In the genomic region with DNA sequence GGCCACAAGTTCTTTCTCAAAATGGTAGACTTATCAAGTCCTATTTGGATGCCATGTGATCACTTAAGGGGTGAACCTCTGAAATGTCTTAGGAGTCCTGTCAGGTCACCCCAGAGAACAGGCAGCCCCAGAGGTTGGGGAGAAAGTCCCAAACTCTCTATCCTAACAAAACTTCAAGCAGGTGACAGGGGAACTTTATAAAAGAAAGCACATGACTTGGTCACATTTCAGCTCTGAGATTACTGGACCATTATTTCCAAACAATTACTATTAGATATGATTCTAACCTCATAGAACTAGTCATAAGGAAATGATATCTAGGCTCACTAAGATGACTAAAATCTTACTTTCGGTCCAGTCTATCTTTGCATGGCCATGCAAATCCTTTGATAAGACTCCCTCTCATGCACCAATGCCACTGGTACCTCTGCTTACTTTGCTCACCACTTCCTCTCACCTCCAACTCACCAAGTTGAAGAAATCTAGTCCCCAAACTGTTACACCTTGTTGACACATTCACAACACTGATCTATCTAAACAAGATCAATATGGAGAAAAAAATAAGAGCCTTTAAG, we compare ENCODE assay signal across 17 cellular contexts.
A peak's percentile ranks its signal among the peaks of the same experiment; 100 is the strongest.
DNase-seq lines count a peak whose midpoint lies in the region; ATAC-seq and TF ChIP-seq lines count a peak whose summit lies in the region.
"Had no signal": no experiment of that assay in that cellular context is flagged by ENCODE, and none has a peak within 500 bp of the region (broad histone marks: within the 10 kb centered on the region; RNA-seq: fewer than 3 reads in every experiment).

No MANE protein-coding gene starts in this region.

- peaks cover 0 to 47% (median 3%) of the 10 kb centered on the region in 11 experiments; a peak in 8 of 22 replicates for H4K20me1 ChIP-seq in BLaER1 treated with 17β-estradiol and CSF1 and Interleukin-3, amounts not matched to agents 10 nM and 100 nM

- H3K27ac ChIP-seq in BLaER1 treated with 17β-estradiol and CSF1 and Interleukin-3, amounts not matched to agents 10 nM and 100 nM, result peak overlapping the region in 6 of 11 experiments; percentile 33 to 69 (median 52); a peak in 5 of 22 replicates
- H3K27ac ChIP-seq in right atrium auricular region, result no peak overlapping the region
- no peak overlapping the region for H3K27ac ChIP-seq in prostate gland
- H3K27ac ChIP-seq: psoas muscle, upper lobe of left lung had no signal

- ATAC-seq in GM21723 (IDR thresholded peaks at IDR 0.05; ENCODE audit: unreplicated experiment), result peak; percentile 97
- peak; percentile 98 for ATAC-seq in HG03159 (IDR thresholded peaks at IDR 0.05; ENCODE audit: unreplicated experiment)
- ATAC-seq in SK-N-SH treated with all-trans-retinoic acid at 6 μM for 48 hours, result no peak
- ATAC-seq: left cardiac atrium, psoas muscle had no signal

- H3K9ac ChIP-seq in BLaER1 treated with 17β-estradiol and CSF1 and Interleukin-3, amounts not matched to agents 10 nM and 100 nM, result peak overlapping the region in 1 of 11 experiments; percentile 51; a peak in 2 of 22 replicates

- TF ChIP-seq POLR2A in prostate gland (IDR thresholded peaks at IDR 0.05), result no peak

- peaks cover under 1 to 100% (median 73%) of the 10 kb centered on the region in 11 experiments; a peak in 19 of 22 replicates for H3K36me3 ChIP-seq in BLaER1 treated with 17β-estradiol and CSF1 and Interleukin-3, amounts not matched to agents 10 nM and 100 nM
- H3K36me3 ChIP-seq in right atrium auricular region (no peaks in the 10 kb centered on the region), prostate gland (no peaks in the 10 kb centered on the region)
- H3K36me3 ChIP-seq: upper lobe of left lung had no signal

- peak overlapping the region in 5 of 11 experiments; percentile 32 to 72 (median 58); a peak in 6 of 22 replicates for H3K4me2 ChIP-seq in BLaER1 treated with 17β-estradiol and CSF1 and Interleukin-3, amounts not matched to agents 10 nM and 100 nM

- TF ChIP-seq CTCF in right atrium auricular region (IDR thresholded peaks at IDR 0.05), result no peak
- no peak for TF ChIP-seq CTCF in prostate gland (IDR thresholded peaks at IDR 0.05)

- intact Hi-C loops in prostate gland (cut with DNase I), result no loop called here

- H3K9me3 ChIP-seq in BLaER1 treated with 17β-estradiol and CSF1 and Interleukin-3, amounts not matched to agents 10 nM and 100 nM (replicated peaks in 1 of 11), result peaks cover 11 to 47% (median 21%) of the 10 kb centered on the region in 11 experiments
- peaks cover 0 to 8% of the 10 kb centered on the region in 2 donors for H3K9me3 ChIP-seq in right atrium auricular region
- H3K9me3 ChIP-seq in prostate gland, result no peaks in the 10 kb centered on the region

- peak; percentile 27 for DNase-seq in GM19238 (ENCODE audit: insufficient read length, low spot score)
- DNase-seq in foreskin melanocyte, result no peak
- DNase-seq in right atrium auricular region (ENCODE audit: low spot score), result no peak
- DNase-seq in prostate gland (ENCODE audit: low spot score), result no peak
- DNase-seq: 8988T; activated naive CD4-positive, alpha-beta T cell treated with Interleukin-2 at 50 U/mL for 16 hours; CD8-positive, alpha-beta memory T cell; GDM1; left cardiac atrium; NCI-H187 treated with DMSO at 0.1 percent for 48 hours; NCI-H748 treated with DMSO at 0.1 percent for 48 hours; psoas muscle; upper lobe of left lung had no signal

- WGBS in prostate gland, result 53% methylated on average over 1 of the region's 1 CpG

- no peak overlapping the region for H3K4me3 ChIP-seq in BLaER1 treated with 17β-estradiol and CSF1 and Interleukin-3, amounts not matched to agents 10 nM and 100 nM
- H3K4me3 ChIP-seq in right atrium auricular region, result no peak overlapping the region
- no peak overlapping the region for H3K4me3 ChIP-seq in prostate gland
- H3K4me3 ChIP-seq: psoas muscle, upper lobe of left lung had no signal

- H3K27me3 ChIP-seq in BLaER1 treated with 17β-estradiol and CSF1 and Interleukin-3, amounts not matched to agents 10 nM and 100 nM, result no peaks in the 10 kb centered on the region
- H3K27me3 ChIP-seq in right atrium auricular region, result no peaks in the 10 kb centered on the region
- no peaks in the 10 kb centered on the region for H3K27me3 ChIP-seq in prostate gland (replicated peaks; ENCODE audit: insufficient read depth)
- H3K27me3 ChIP-seq: upper lobe of left lung had no signal

- peaks cover 0 to 44% (median 17%) of the 10 kb centered on the region in 10 experiments; a peak in 14 of 20 replicates for H3K4me1 ChIP-seq in BLaER1 treated with 17β-estradiol and CSF1 and Interleukin-3, amounts not matched to agents 10 nM and 100 nM
- H3K4me1 ChIP-seq in right atrium auricular region, result no peaks in the 10 kb centered on the region
- H3K4me1 ChIP-seq in prostate gland (replicated peaks), result no peaks in the 10 kb centered on the region
- H3K4me1 ChIP-seq: psoas muscle, upper lobe of left lung had no signal

TF ChIP-seq in SK-N-SH treated with all-trans-retinoic acid at 6 μM for 48 hours, 23 proteins besides CTCF, POLR2A, EP300 and RAD21:
- TF ChIP-seq ZC3H10 (CRISPR knock-in tag; IDR thresholded peaks at IDR 0.05), result no peak
- no peak for TF ChIP-seq CSDC2 (CRISPR knock-in tag; IDR thresholded peaks at IDR 0.05)
- no peak for TF ChIP-seq TOX (CRISPR knock-in tag; IDR thresholded peaks at IDR 0.05; ENCODE audit: borderline replicate concordance)
- no peak for TF ChIP-seq ZFP30 (CRISPR knock-in tag; IDR thresholded peaks at IDR 0.05)
- TF ChIP-seq SNAI2 (CRISPR knock-in tag; IDR thresholded peaks at IDR 0.05), result no peak
- TF ChIP-seq, protein P1, sequence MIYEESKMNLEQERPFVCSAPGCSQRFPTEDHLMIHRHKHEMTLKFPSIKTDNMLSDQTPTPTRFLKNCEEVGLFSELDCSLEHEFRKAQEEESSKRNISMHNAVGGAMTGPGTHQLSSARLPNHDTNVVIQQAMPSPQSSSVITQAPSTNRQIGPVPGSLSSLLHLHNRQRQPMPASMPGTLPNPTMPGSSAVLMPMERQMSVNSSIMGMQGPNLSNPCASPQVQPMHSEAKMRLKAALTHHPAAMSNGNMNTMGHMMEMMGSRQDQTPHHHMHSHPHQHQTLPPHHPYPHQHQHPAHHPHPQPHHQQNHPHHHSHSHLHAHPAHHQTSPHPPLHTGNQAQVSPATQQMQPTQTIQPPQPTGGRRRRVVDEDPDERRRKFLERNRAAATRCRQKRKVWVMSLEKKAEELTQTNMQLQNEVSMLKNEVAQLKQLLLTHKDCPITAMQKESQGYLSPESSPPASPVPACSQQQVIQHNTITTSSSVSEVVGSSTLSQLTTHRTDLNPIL (CRISPR knock-in tag; IDR thresholded peaks at IDR 0.05; ENCODE audit: low read depth), result no peak
- TF ChIP-seq, protein P2, sequence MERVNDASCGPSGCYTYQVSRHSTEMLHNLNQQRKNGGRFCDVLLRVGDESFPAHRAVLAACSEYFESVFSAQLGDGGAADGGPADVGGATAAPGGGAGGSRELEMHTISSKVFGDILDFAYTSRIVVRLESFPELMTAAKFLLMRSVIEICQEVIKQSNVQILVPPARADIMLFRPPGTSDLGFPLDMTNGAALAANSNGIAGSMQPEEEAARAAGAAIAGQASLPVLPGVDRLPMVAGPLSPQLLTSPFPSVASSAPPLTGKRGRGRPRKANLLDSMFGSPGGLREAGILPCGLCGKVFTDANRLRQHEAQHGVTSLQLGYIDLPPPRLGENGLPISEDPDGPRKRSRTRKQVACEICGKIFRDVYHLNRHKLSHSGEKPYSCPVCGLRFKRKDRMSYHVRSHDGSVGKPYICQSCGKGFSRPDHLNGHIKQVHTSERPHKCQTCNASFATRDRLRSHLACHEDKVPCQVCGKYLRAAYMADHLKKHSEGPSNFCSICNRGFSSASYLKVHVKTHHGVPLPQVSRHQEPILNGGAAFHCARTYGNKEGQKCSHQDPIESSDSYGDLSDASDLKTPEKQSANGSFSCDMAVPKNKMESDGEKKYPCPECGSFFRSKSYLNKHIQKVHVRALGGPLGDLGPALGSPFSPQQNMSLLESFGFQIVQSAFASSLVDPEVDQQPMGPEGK (CRISPR knock-in tag; IDR thresholded peaks at IDR 0.05; ENCODE audit: borderline replicate concordance), result no peak
- TF ChIP-seq, protein P3, sequence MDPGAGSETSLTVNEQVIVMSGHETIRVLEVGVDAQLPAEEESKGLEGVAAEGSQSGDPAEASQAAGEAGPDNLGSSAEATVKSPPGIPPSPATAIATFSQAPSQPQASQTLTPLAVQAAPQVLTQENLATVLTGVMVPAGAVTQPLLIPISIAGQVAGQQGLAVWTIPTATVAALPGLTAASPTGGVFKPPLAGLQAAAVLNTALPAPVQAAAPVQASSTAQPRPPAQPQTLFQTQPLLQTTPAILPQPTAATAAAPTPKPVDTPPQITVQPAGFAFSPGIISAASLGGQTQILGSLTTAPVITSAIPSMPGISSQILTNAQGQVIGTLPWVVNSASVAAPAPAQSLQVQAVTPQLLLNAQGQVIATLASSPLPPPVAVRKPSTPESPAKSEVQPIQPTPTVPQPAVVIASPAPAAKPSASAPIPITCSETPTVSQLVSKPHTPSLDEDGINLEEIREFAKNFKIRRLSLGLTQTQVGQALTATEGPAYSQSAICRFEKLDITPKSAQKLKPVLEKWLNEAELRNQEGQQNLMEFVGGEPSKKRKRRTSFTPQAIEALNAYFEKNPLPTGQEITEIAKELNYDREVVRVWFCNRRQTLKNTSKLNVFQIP (CRISPR knock-in tag; IDR thresholded peaks at IDR 0.05; ENCODE audit: borderline replicate concordance, low read depth), result no peak
- no peak for TF ChIP-seq ESRRG (CRISPR knock-in tag; IDR thresholded peaks at IDR 0.05)
- TF ChIP-seq ISL1 (CRISPR knock-in tag; IDR thresholded peaks at IDR 0.05), result no peak
- TF ChIP-seq PPARA (CRISPR knock-in tag; IDR thresholded peaks at IDR 0.05; ENCODE audit: borderline replicate concordance), result no peak
- no peak for TF ChIP-seq TCF4 (CRISPR knock-in tag; IDR thresholded peaks at IDR 0.05; ENCODE audit: borderline replicate concordance)

Comparison
In these comparisons a context has a peak if more than half of its experiments do, and no peak if none do; other contexts are left out.
1. H3K27ac ChIP-seq: peak in BLaER1 treated with 17β-estradiol and CSF1 and Interleukin-3, amounts not matched to agents 10 nM and 100 nM (6 of 11); none in right atrium auricular region (0 of 2) and prostate gland (0 of 2).